In genomic region chr10:71604324-71605018, GRCh38 we compare ENCODE assay signal across 19 cellular contexts.
DNase-seq lines count a peak whose midpoint lies in the region; ATAC-seq, FAIRE-seq and TF ChIP-seq lines count a peak whose summit lies in the region.
"Had no signal": no experiment of that assay in that cellular context is flagged by ENCODE, and none has a peak within 500 bp of the region (broad histone marks: within the 10 kb centered on the region; RNA-seq: fewer than 3 reads in every experiment).

No MANE protein-coding gene starts in this region.

- H3K79me2 ChIP-seq in K562 (ENCODE audit: control insufficient read depth, insufficient read depth, low read length) = no peaks in the 10 kb centered on the region

- TF ChIP-seq POLR2A in K562 (conservative IDR thresholded peaks at IDR 0.05) = no peak

- intact Hi-C loops in K562 (cut with micrococcal nuclease) = loop anchor here (5.0 kb wide), 1 partner anchor 292 kb away; no protein-coding TSS in a partner anchor

- H3K9ac ChIP-seq in K562 (ENCODE audit: insufficient read depth in 1 of 2, low read depth in 2 of 2, low read length in 2 of 2) = peak overlapping the region in 1 of 2 experiments; percentile 41; a peak in 1 of 4 replicates

- H3K27me3 Mint-ChIP-seq in nephron progenitor cell (ENCODE audit: low read depth, poor library complexity) = peaks cover 17% of the 10 kb centered on the region

- no peaks in the 10 kb centered on the region for H3K9me3 Mint-ChIP-seq in nephron progenitor cell
- H3K9me3 Mint-ChIP-seq: natural killer cell treated with Interleukin-12 subunit alpha and Interleukin-12 subunit beta and Interleukin-15 and Interleukin-18, amount 100 ng/mL, for 72 hours had no signal

- CTCF ChIA-PET in HEK293 (lab: Yijun Ruan, JAX) (interaction anchor here (0.5 to 1.0 kb wide), 5 partner anchors 9 to 640 kb away, joined by 3 to 4 read pairs (median 3); no protein-coding TSS in a partner anchor), K562 (lab: Yijun Ruan, JAX; ENCODE audit: low intra/inter-chr PET ratio) (no interaction called here)

- H3K9me1 ChIP-seq in K562 (ENCODE audit: control insufficient read depth, insufficient read depth, low read length) = no peaks in the 10 kb centered on the region

- peak; percentile 23 for DNase-seq in DMS 273 (lab: John Stamatoyannopoulos, UW; ENCODE audit: unreplicated experiment)
- no peak for DNase-seq in DMS 273 treated with DMSO at 0.1 percent for 48 hours (lab: John Stamatoyannopoulos, UW)
- DNase-seq in K562 (ENCODE audit: extremely low read depth in 1 of 4, low spot score in 3 of 4) = no peak
- DNase-seq in nephron progenitor cell = no peak
- DNase-seq in NCI-H2227 (lab: John Stamatoyannopoulos, UW; ENCODE audit: unreplicated experiment) = no peak
- DNase-seq in NOMO-1 (lab: John Stamatoyannopoulos, UW; ENCODE audit: unreplicated experiment in 2 of 2) = no peak
- no peak for DNase-seq in Ammon's horn (ENCODE audit: low spot score)
- DNase-seq: activated naive CD4-positive, alpha-beta T cell treated with anti-CD3 and anti-CD28 coated beads, Interleukin-2, amount 50 U/mL, for 16 hours; GOT3; left ventricle myocardium superior; NCI-H1092; NCI-H2227 treated with DMSO at 0.1 percent for 48 hours; stimulated activated CD4-positive, alpha-beta T cell treated with anti-CD3 and anti-CD28 coated beads, Interleukin-2, amount 100 ng/mL, for 24 hours; stimulated activated CD8-positive, alpha-beta memory T cell treated with anti-CD3 and anti-CD28 coated beads, Interleukin-4, amount 100 ng/mL, for 48 hours; tibial artery had no signal

- 57% methylated on average over 8 of the region's 8 CpGs for WGBS in K562 (ENCODE audit: insufficient coverage, low coverage, missing lambda C conversion rate)

- H3K4me3 Mint-ChIP-seq in nephron progenitor cell = no peak overlapping the region
- H3K4me3 Mint-ChIP-seq: natural killer cell treated with Interleukin-12 subunit alpha and Interleukin-12 subunit beta and Interleukin-15 and Interleukin-18, amount 100 ng/mL, for 72 hours had no signal

- H2AFZ ChIP-seq in K562 (ENCODE audit: low read depth, low read length) = no peak overlapping the region

- peak overlapping the region; percentile 90 for H3K27ac Mint-ChIP-seq in nephron progenitor cell
- H3K27ac Mint-ChIP-seq: natural killer cell treated with Interleukin-12 subunit alpha and Interleukin-12 subunit beta and Interleukin-15 and Interleukin-18, amount 100 ng/mL, for 72 hours had no signal

- H4K20me1 ChIP-seq in K562 (replicated peaks; ENCODE audit: control insufficient read depth, insufficient read depth, low read length) = no peaks in the 10 kb centered on the region

- TF ChIP-seq EP300 in K562 (IDR thresholded peaks at IDR 0.05; ENCODE audit: low read length) = no peak

- no peak overlapping the region for H3K4me3 ChIP-seq in HEK293 (ENCODE audit: low read depth, low read length)
- H3K4me3 ChIP-seq in K562 = no peak overlapping the region
- H3K4me3 ChIP-seq: right atrium auricular region, tibial artery had no signal

- H3K36me3 ChIP-seq in HEK293 (ENCODE audit: control insufficient read depth in 2 of 2, insufficient read depth in 1 of 2, low read length in 2 of 2) (no peaks in the 10 kb centered on the region), K562 (ENCODE audit: control insufficient read depth, insufficient read depth, low read length) (no peaks in the 10 kb centered on the region)
- H3K36me3 ChIP-seq: right atrium auricular region, tibial artery had no signal

- no peaks in the 10 kb centered on the region for H3K27me3 ChIP-seq in K562 (ENCODE audit: control insufficient read depth in 2 of 2, insufficient read depth in 2 of 2, low read length in 2 of 2)
- H3K27me3 ChIP-seq: right atrium auricular region had no signal

- FAIRE-seq in K562 (lab: Jason Lieb, UNC) = no peak

- no peak for TF ChIP-seq CTCF in HEK293 (tag by site-specific recombination; IDR thresholded peaks at IDR 0.05)
- no peak for TF ChIP-seq CTCF in K562 (IDR thresholded peaks at IDR 0.05 in 2 of 3, conservative IDR thresholded peaks at IDR 0.05 in 1 of 3; ENCODE audit: insufficient read depth in 2 of 3, low read depth in 1 of 3, low read length in 3 of 3)
- no peak for TF ChIP-seq CTCF in nephron progenitor cell (IDR thresholded peaks at IDR 0.05)

- no peak for TF ChIP-seq RAD21 in K562 (CRISPR knock-in tag; conservative IDR thresholded peaks at IDR 0.05 in 1 of 2, IDR thresholded peaks at IDR 0.05 in 1 of 2)

- H3K4me1 ChIP-seq in HEK293 (ENCODE audit: control insufficient read depth, insufficient read depth, low read length) (0 out of 2 replicates have a peak, but pooled peaks cover 2% of the 10 kb centered on the region), K562 (replicated peaks in 1 of 2; ENCODE audit: control insufficient read depth in 2 of 2, insufficient read depth in 2 of 2, low read length in 2 of 2) (peaks cover 4 to 21% of the 10 kb centered on the region in 2 experiments; a peak in 4 of 5 replicates)
- H3K4me1 ChIP-seq: right atrium auricular region, tibial artery had no signal

- no peak for ATAC-seq in K562
- ATAC-seq: left ventricle myocardium superior; natural killer cell treated with Interleukin-12 subunit alpha and Interleukin-12 subunit beta and Interleukin-15 and Interleukin-18, amount 100 ng/mL, for 72 hours had no signal

- POLR2A ChIA-PET in HEK293 (lab: Yijun Ruan, JAX) = no interaction called here
- POLR2A ChIA-PET in K562 (lab: Yijun Ruan, JAX) = interaction anchor here (0.6 to 0.9 kb wide), 2 partner anchors 18 to 434 kb away, joined by 4 to 5 read pairs; no protein-coding TSS in a partner anchor

- BruUV-seq in K562 (replicated peaks; lab: Mats Ljungman, UMichigan) = no TSS peak

- H3K9me3 ChIP-seq in HEK293 (ENCODE audit: control insufficient read depth, insufficient read depth, low read depth, low read length) (no peaks in the 10 kb centered on the region), K562 (replicated peaks; ENCODE audit: control insufficient read depth, insufficient read depth, low read depth, low read length) (no peaks in the 10 kb centered on the region)
- H3K9me3 ChIP-seq: right atrium auricular region, tibial artery had no signal

- no peak overlapping the region for H3K27ac ChIP-seq in HEK293 (ENCODE audit: extremely low read depth, low read depth, low read length)
- H3K27ac ChIP-seq in K562 (ENCODE audit: extremely low read depth, low read depth, low read length) = no peak overlapping the region
- H3K27ac ChIP-seq: 22Rv1, right atrium auricular region, tibial artery had no signal

- peaks cover 35% of the 10 kb centered on the region for H3K4me1 Mint-ChIP-seq in nephron progenitor cell

- no peaks in the 10 kb centered on the region for H3K36me3 Mint-ChIP-seq in nephron progenitor cell (ENCODE audit: low read depth)
- H3K36me3 Mint-ChIP-seq: natural killer cell treated with Interleukin-12 subunit alpha and Interleukin-12 subunit beta and Interleukin-15 and Interleukin-18, amount 100 ng/mL, for 72 hours had no signal

- no peak overlapping the region for H3K4me2 ChIP-seq in K562 (ENCODE audit: insufficient read depth, low read length)

- in situ Hi-C loops in K562 (cut with MboI) = no loop called here

TF ChIP-seq in HEK293, 187 proteins besides CTCF, POLR2A, EP300 and RAD21 (continues in another document):
- TF ChIP-seq, protein P1, sequence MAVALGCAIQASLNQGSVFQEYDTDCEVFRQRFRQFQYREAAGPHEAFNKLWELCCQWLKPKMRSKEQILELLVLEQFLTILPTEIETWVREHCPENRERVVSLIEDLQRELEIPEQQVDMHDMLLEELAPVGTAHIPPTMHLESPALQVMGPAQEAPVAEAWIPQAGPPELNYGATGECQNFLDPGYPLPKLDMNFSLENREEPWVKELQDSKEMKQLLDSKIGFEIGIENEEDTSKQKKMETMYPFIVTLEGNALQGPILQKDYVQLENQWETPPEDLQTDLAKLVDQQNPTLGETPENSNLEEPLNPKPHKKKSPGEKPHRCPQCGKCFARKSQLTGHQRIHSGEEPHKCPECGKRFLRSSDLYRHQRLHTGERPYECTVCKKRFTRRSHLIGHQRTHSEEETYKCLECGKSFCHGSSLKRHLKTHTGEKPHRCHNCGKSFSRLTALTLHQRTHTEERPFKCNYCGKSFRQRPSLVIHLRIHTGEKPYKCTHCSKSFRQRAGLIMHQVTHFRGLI (tag by site-specific recombination; IDR thresholded peaks at IDR 0.05) = no peak
- TF ChIP-seq, protein P2, sequence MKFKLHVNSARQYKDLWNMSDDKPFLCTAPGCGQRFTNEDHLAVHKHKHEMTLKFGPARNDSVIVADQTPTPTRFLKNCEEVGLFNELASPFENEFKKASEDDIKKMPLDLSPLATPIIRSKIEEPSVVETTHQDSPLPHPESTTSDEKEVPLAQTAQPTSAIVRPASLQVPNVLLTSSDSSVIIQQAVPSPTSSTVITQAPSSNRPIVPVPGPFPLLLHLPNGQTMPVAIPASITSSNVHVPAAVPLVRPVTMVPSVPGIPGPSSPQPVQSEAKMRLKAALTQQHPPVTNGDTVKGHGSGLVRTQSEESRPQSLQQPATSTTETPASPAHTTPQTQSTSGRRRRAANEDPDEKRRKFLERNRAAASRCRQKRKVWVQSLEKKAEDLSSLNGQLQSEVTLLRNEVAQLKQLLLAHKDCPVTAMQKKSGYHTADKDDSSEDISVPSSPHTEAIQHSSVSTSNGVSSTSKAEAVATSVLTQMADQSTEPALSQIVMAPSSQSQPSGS (tag by site-specific recombination; IDR thresholded peaks at IDR 0.05; ENCODE audit: low read depth) = no peak

TF ChIP-seq in K562, 482 proteins besides CTCF, POLR2A, EP300 and RAD21:
- TF ChIP-seq NFIC (IDR thresholded peaks at IDR 0.05) (peak; percentile 44; the same call in 1 of the 2 replicates), RFX7 (CRISPR knock-in tag; IDR thresholded peaks at IDR 0.05) (no peak)
